In the genomic region with DNA sequence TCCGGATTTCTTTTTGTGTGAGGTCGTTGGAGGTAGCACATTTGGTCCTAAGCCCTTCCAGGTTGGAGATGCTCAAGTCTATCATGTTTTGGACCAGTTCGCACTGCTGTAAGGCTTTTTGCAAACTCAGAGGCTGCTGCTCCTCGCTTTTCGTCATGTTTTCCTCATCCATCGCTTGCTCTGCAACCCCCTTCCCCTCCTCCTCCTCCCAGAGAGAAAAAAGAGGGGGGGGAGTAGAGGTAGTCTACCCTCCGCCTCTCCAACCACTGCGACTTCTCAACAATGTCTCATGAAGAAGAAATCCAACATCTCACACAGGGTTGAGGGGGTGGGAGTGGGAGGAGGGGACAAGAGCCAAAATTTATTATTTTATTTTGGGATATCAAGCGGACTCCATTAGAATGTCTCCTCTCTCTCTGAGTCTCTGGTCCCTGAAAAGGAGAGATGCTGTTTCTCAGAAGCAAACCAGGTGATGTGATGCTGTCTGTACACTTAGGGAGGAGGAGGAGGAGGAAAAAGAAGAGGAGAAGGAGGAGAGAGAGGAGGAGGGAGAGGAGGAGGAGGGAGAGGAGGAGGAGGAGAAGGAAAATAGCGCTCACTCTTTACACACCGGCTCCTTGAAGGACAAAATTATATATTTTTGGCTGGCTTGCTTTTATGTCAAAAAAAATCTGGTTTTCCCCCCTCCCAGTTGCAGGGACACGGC, we compare ENCODE assay signal across 9 cellular contexts. TPM values are rescaled to one million over a fixed set of nuclear protein-coding genes. Genes with fewer than 3 reads are reported as not detected.
DNase-seq lines count a peak whose midpoint lies in the region; ATAC-seq and TF ChIP-seq lines count a peak whose summit lies in the region.
"Had no signal": no experiment of that assay in that cellular context is flagged by ENCODE, and none has a peak within 500 bp of the region (broad histone marks: within the 10 kb centered on the region; RNA-seq: fewer than 3 reads in every experiment).

No MANE protein-coding gene starts in this region.

- H3K4me3 ChIP-seq in right lobe of liver (peak overlapping the region in 2 of 3 donors; percentile 36 to 42), urinary bladder (ENCODE audit: low read depth, low read length) (peak overlapping the region; percentile 39)

- peak overlapping the region; percentile 41 for H3K4me3 Mint-ChIP-seq in natural killer cell treated with Interleukin-12 subunit alpha and Interleukin-12 subunit beta and Interleukin-15 and Interleukin-18, amount 100 ng/mL, for 72 hours
- no peak overlapping the region for H3K4me3 Mint-ChIP-seq in natural killer cell
- H3K4me3 Mint-ChIP-seq in activated naive CD8-positive, alpha-beta T cell treated with anti-CD3 and anti-CD28 coated beads, Interleukin-2, amount 50 U/mL, for 24 hours = peak overlapping the region; percentile 82

- WGBS in right lobe of liver (ENCODE audit: insufficient coverage, low coverage, low lambda C conversion rate, missing lambda C conversion rate) = 5% methylated on average over 9 of the region's 12 CpGs
- WGBS in urinary bladder = 3% methylated on average over 12 of the region's 12 CpGs

- no peaks in the 10 kb centered on the region for H3K9me3 ChIP-seq in right lobe of liver

- no peak for ATAC-seq in natural killer cell treated with Interleukin-12 subunit alpha and Interleukin-12 subunit beta and Interleukin-15 and Interleukin-18, amount 100 ng/mL, for 72 hours
- ATAC-seq in natural killer cell (no peak), right lobe of liver (no peak), HG02870 (IDR thresholded peaks at IDR 0.05; ENCODE audit: unreplicated experiment) (no peak)
- ATAC-seq in activated naive CD8-positive, alpha-beta T cell treated with anti-CD3 and anti-CD28 coated beads, Interleukin-2, amount 50 U/mL, for 24 hours = no peak
- ATAC-seq: sciatic nerve had no signal

- H3K4me1 ChIP-seq in right lobe of liver (no peaks in the 10 kb centered on the region), urinary bladder (ENCODE audit: insufficient read depth) (no peaks in the 10 kb centered on the region)

- H3K4me1 Mint-ChIP-seq in natural killer cell treated with Interleukin-12 subunit alpha and Interleukin-12 subunit beta and Interleukin-15 and Interleukin-18, amount 100 ng/mL, for 72 hours (ENCODE audit: low read depth in 2 of 2) = peaks cover 0 to 3% of the 10 kb centered on the region in 2 donors
- no peaks in the 10 kb centered on the region for H3K4me1 Mint-ChIP-seq in natural killer cell
- H3K4me1 Mint-ChIP-seq in activated naive CD8-positive, alpha-beta T cell treated with anti-CD3 and anti-CD28 coated beads, Interleukin-2, amount 50 U/mL, for 24 hours = peaks cover 8% of the 10 kb centered on the region

- TF ChIP-seq CTCF in natural killer cell (IDR thresholded peaks at IDR 0.05) = no peak
- TF ChIP-seq CTCF in right lobe of liver (IDR thresholded peaks at IDR 0.05) = no peak

- peaks cover 2% of the 10 kb centered on the region for H3K9me3 Mint-ChIP-seq in natural killer cell treated with Interleukin-12 subunit alpha and Interleukin-12 subunit beta and Interleukin-15 and Interleukin-18, amount 100 ng/mL, for 72 hours
- H3K9me3 Mint-ChIP-seq in natural killer cell = no peaks in the 10 kb centered on the region
- H3K9me3 Mint-ChIP-seq in activated naive CD8-positive, alpha-beta T cell treated with anti-CD3 and anti-CD28 coated beads, Interleukin-2, amount 50 U/mL, for 24 hours = peaks cover 12% of the 10 kb centered on the region

- peaks cover 51 to 75% of the 10 kb centered on the region in 2 donors for H3K27me3 Mint-ChIP-seq in natural killer cell treated with Interleukin-12 subunit alpha and Interleukin-12 subunit beta and Interleukin-15 and Interleukin-18, amount 100 ng/mL, for 72 hours
- peaks cover 52 to 60% of the 10 kb centered on the region in 2 donors for H3K27me3 Mint-ChIP-seq in natural killer cell (ENCODE audit: low read depth in 2 of 2)
- peaks cover 63% of the 10 kb centered on the region for H3K27me3 Mint-ChIP-seq in activated naive CD8-positive, alpha-beta T cell treated with anti-CD3 and anti-CD28 coated beads, Interleukin-2, amount 50 U/mL, for 24 hours

- H3K27ac Mint-ChIP-seq in natural killer cell treated with Interleukin-12 subunit alpha and Interleukin-12 subunit beta and Interleukin-15 and Interleukin-18, amount 100 ng/mL, for 72 hours = no peak overlapping the region
- H3K27ac Mint-ChIP-seq in natural killer cell = no peak overlapping the region
- no peak overlapping the region for H3K27ac Mint-ChIP-seq in activated naive CD8-positive, alpha-beta T cell treated with anti-CD3 and anti-CD28 coated beads, Interleukin-2, amount 50 U/mL, for 24 hours

- H3K27ac ChIP-seq in right lobe of liver = no peak overlapping the region
- H3K27ac ChIP-seq in urinary bladder (ENCODE audit: low read depth) = no peak overlapping the region

- no peak for DNase-seq in natural killer cell treated with Interleukin-12 subunit alpha and Interleukin-12 subunit beta and Interleukin-15 and Interleukin-18, amount 100 ng/mL, for 72 hours (ENCODE audit: low spot score)
- no peak for DNase-seq in natural killer cell
- DNase-seq in activated naive CD8-positive, alpha-beta T cell treated with anti-CD3 and anti-CD28 coated beads, Interleukin-2, amount 50 U/mL, for 24 hours = no peak
- no peak for DNase-seq in right lobe of liver
- DNase-seq in NCI-H774 (lab: John Stamatoyannopoulos, UW) = no peak
- no peak for DNase-seq in HK-2 (ENCODE audit: unreplicated experiment)

- TF ChIP-seq POLR2A in right lobe of liver (IDR thresholded peaks at IDR 0.05) = no peak

- no peaks in the 10 kb centered on the region for H3K27me3 ChIP-seq in right lobe of liver

- H3K36me3 Mint-ChIP-seq in natural killer cell treated with Interleukin-12 subunit alpha and Interleukin-12 subunit beta and Interleukin-15 and Interleukin-18, amount 100 ng/mL, for 72 hours = peaks cover 5% of the 10 kb centered on the region
- peaks cover 12% of the 10 kb centered on the region for H3K36me3 Mint-ChIP-seq in natural killer cell
- H3K36me3 Mint-ChIP-seq in activated naive CD8-positive, alpha-beta T cell treated with anti-CD3 and anti-CD28 coated beads, Interleukin-2, amount 50 U/mL, for 24 hours (ENCODE audit: low read depth) = peaks cover 3% of the 10 kb centered on the region

- intact Hi-C loops in natural killer cell (cut with micrococcal nuclease) = no loop called here
- intact Hi-C loops in right lobe of liver (cut with DNase I) = no loop called here

- H3K36me3 ChIP-seq in right lobe of liver (no peaks in the 10 kb centered on the region), urinary bladder (ENCODE audit: insufficient read depth) (no peaks in the 10 kb centered on the region)

RNA-seq across cellular contexts. Expression of gene KSR2, which starts 0.6 kb away (rescaled TPM):
- not detected for total RNA-seq in natural killer cell treated with Interleukin-12 subunit alpha and Interleukin-12 subunit beta and Interleukin-15 and Interleukin-18, amount 100 ng/mL, for 72 hours
- total RNA-seq in natural killer cell (not detected), right lobe of liver (under 1 TPM in 4 of 6 experiments, not detected in 2; 0.02 to 0.07 (median 0.02) TPM), urinary bladder (0.32 TPM)
- polyA plus RNA-seq in urinary bladder = 0.05 TPM
- total RNA-seq: sciatic nerve had no signal

RNA-seq across cellular contexts. Expression of gene RFC5, which starts 48.3 kb away (rescaled TPM):
- 10 to 100 TPM; 34.8 to 62.4 TPM for total RNA-seq in natural killer cell treated with Interleukin-12 subunit alpha and Interleukin-12 subunit beta and Interleukin-15 and Interleukin-18, amount 100 ng/mL, for 72 hours
- total RNA-seq in natural killer cell = 10 to 100 TPM; 11.9 to 19.6 (median 15.8) TPM
- total RNA-seq in right lobe of liver = 1 to 10 TPM; 4.6 to 9.9 (median 8.5) TPM
- total RNA-seq in urinary bladder = 23.3 TPM
- polyA plus RNA-seq in urinary bladder = 12.9 TPM
